ENCODE assay signal across 8 cellular contexts in genomic region chr4:77193511-77194236, GRCh38. TPM values are rescaled to one million over a fixed set of nuclear protein-coding genes. Genes with fewer than 3 reads are reported as not detected.
DNase-seq lines count a peak whose midpoint lies in the region; ATAC-seq and TF ChIP-seq lines count a peak whose summit lies in the region.

No MANE protein-coding gene starts in this region.

- no peaks in the 10 kb centered on the region for H3K4me1 ChIP-seq in sigmoid colon
- H3K4me1 ChIP-seq in Caco-2: peaks cover 13% of the 10 kb centered on the region

- POLR2A ChIA-PET in Caco-2 (lab: Charles Lee): no interaction called here

- H3K9me3 Mint-ChIP-seq in Caco-2 (ENCODE audit: unreplicated experiment) (no peaks in the 10 kb centered on the region), chondrocyte (ENCODE audit: low read depth) (no peaks in the 10 kb centered on the region)

- no peak overlapping the region for H3K27ac Mint-ChIP-seq in Caco-2 (ENCODE audit: unreplicated experiment)
- no peak overlapping the region for H3K27ac Mint-ChIP-seq in chondrocyte (ENCODE audit: unreplicated experiment)

- H3K4me1 Mint-ChIP-seq in Caco-2 (ENCODE audit: low read depth, unreplicated experiment): peaks cover 8% of the 10 kb centered on the region
- H3K4me1 Mint-ChIP-seq in chondrocyte (ENCODE audit: low read depth): no peaks in the 10 kb centered on the region

- H3K27me3 ChIP-seq in sigmoid colon (no peaks in the 10 kb centered on the region), Caco-2 (replicated peaks; ENCODE audit: control insufficient read depth, insufficient read depth, low read length) (no peaks in the 10 kb centered on the region)

- H3K27ac ChIP-seq in sigmoid colon: no peak overlapping the region

- no peak overlapping the region for H3K4me3 Mint-ChIP-seq in Caco-2 (ENCODE audit: unreplicated experiment)
- no peak overlapping the region for H3K4me3 Mint-ChIP-seq in chondrocyte (ENCODE audit: unreplicated experiment)

- 49 to 84% methylated on average over 21 of the region's 21 CpGs for WGBS in sigmoid colon, 2 donors

- CTCF ChIA-PET in Caco-2 (lab: Charles Lee): interaction anchor here (1.7 kb wide), 1 partner anchor 10 kb away, joined by 7 read pairs; no protein-coding TSS in a partner anchor

- DNase-seq in GM19238 (ENCODE audit: insufficient read length, low spot score): peak; percentile 74
- peak; percentile 58 for DNase-seq in activated CD4-positive, CD25-positive, alpha-beta regulatory T cell treated with anti-CD3 and anti-CD28 coated beads, Interleukin-2, amount 50 U/mL, for 16 hours (ENCODE audit: low read depth, low spot score)
- peak; percentile 56 for DNase-seq in effector CD4-positive, alpha-beta T cell
- DNase-seq in sigmoid colon: peak; percentile 66
- DNase-seq in Caco-2: no peak
- DNase-seq in AG08395 (ENCODE audit: low spot score): no peak
- no peak for DNase-seq in chondrocyte (ENCODE audit: low spot score)

- no peaks in the 10 kb centered on the region for H3K36me3 Mint-ChIP-seq in Caco-2 (ENCODE audit: insufficient read depth, unreplicated experiment)
- H3K36me3 Mint-ChIP-seq in chondrocyte (ENCODE audit: low read depth): no peaks in the 10 kb centered on the region

- TF ChIP-seq EP300 in sigmoid colon (IDR thresholded peaks at IDR 0.05): no peak

- TF ChIP-seq CTCF in sigmoid colon (IDR thresholded peaks at IDR 0.05) (no peak), Caco-2 (IDR thresholded peaks at IDR 0.05; ENCODE audit: insufficient read depth in 1 of 2, low read depth in 1 of 2, low read length in 1 of 2, severe bottlenecking in 1 of 2, unreplicated experiment in 1 of 2) (no peak), chondrocyte (IDR thresholded peaks at IDR 0.05) (no peak)

- no peak overlapping the region for H3K4me3 ChIP-seq in sigmoid colon
- H3K4me3 ChIP-seq in Caco-2 (ENCODE audit: low read depth, low read length): no peak overlapping the region

- no peaks in the 10 kb centered on the region for H3K36me3 ChIP-seq in sigmoid colon
- no peaks in the 10 kb centered on the region for H3K36me3 ChIP-seq in Caco-2 (ENCODE audit: control insufficient read depth, insufficient read depth, low read length)

- H3K9me3 ChIP-seq in sigmoid colon (no peaks in the 10 kb centered on the region), Caco-2 (no peaks in the 10 kb centered on the region)

- no peak for TF ChIP-seq POLR2A in sigmoid colon (IDR thresholded peaks at IDR 0.05)

- peak; percentile 94 for ATAC-seq in HG03196 (IDR thresholded peaks at IDR 0.05; ENCODE audit: unreplicated experiment)

- H3K27me3 Mint-ChIP-seq in Caco-2 (ENCODE audit: insufficient read depth, unreplicated experiment) (no peaks in the 10 kb centered on the region), chondrocyte (ENCODE audit: low read depth) (peaks cover 7% of the 10 kb centered on the region)

- intact Hi-C loops in sigmoid colon (cut with DNase I): no loop called here
- intact Hi-C loops in Caco-2 (cut with micrococcal nuclease; ENCODE audit: unreplicated experiment): no loop called here

- no TSS peak for BruUV-seq in Caco-2 (replicated peaks; lab: Mats Ljungman, UMichigan)

RNA-seq across cellular contexts. Expression of gene CCNG2, which starts 36.7 kb away (rescaled TPM):
- 10 to 100 TPM; 25.5 to 30.1 (median 25.7) TPM for total RNA-seq in sigmoid colon
- 10 to 100 TPM; 27.6 to 72.1 (median 49.9) TPM for polyA plus RNA-seq in sigmoid colon
- 25.6 and 26.0 TPM in 2 replicates for total RNA-seq in Caco-2 (2022)
- total RNA-seq in chondrocyte: 42.4 to 52.5 TPM (median 48.1 TPM) in 3 replicates

Comparison
In these comparisons a context has a peak if more than half of its experiments do, and no peak if none do; other contexts are left out.
1. DNase-seq: peak in GM19238 (single experiment), activated CD4-positive, CD25-positive, alpha-beta regulatory T cell treated with anti-CD3 and anti-CD28 coated beads, Interleukin-2, amount 50 U/mL, for 16 hours (single experiment), effector CD4-positive, alpha-beta T cell (single experiment) and sigmoid colon (single experiment); none in Caco-2 (0 of 2), AG08395 (single experiment) and chondrocyte (single experiment).